In genomic region chr1:160781129-160781808, GRCh38 we compare ENCODE assay signal across 10 cellular contexts. TPM values are rescaled to one million over a fixed set of nuclear protein-coding genes. Genes with fewer than 3 reads are reported as not detected.
DNase-seq lines count a peak whose midpoint lies in the region; ATAC-seq and TF ChIP-seq lines count a peak whose summit lies in the region.
"Had no signal": no experiment of that assay in that cellular context is flagged by ENCODE, and none has a peak within 500 bp of the region (broad histone marks: within the 10 kb centered on the region; RNA-seq: fewer than 3 reads in every experiment).

No MANE protein-coding gene starts in this region.

- H3K9me3 Mint-ChIP-seq in activated T-cell treated with anti-CD3 and anti-CD28 coated beads, Interleukin-2, amount 50 U/mL, for 72 hours: no peaks in the 10 kb centered on the region
- no peaks in the 10 kb centered on the region for H3K9me3 Mint-ChIP-seq in HFFc6

- no peak for TF ChIP-seq POLR2A in prostate gland (IDR thresholded peaks at IDR 0.05)

- peaks cover 2% of the 10 kb centered on the region for H3K4me1 ChIP-seq in prostate gland (replicated peaks)

- H3K4me3 ChIP-seq in prostate gland: no peak overlapping the region

- intact Hi-C loops in prostate gland (cut with DNase I): no loop called here

- H3K27me3 ChIP-seq in prostate gland (replicated peaks; ENCODE audit: insufficient read depth): no peaks in the 10 kb centered on the region

- no peak overlapping the region for H3K4me3 Mint-ChIP-seq in activated T-cell treated with anti-CD3 and anti-CD28 coated beads, Interleukin-2, amount 50 U/mL, for 72 hours
- H3K4me3 Mint-ChIP-seq in HFFc6: no peak overlapping the region

- H3K27ac ChIP-seq in epithelial cell of prostate: peak overlapping the region; percentile 77
- peak overlapping the region; percentile 65 to 80 for H3K27ac ChIP-seq in prostate gland

- H3K36me3 ChIP-seq in prostate gland: no peaks in the 10 kb centered on the region

- no peaks in the 10 kb centered on the region for H3K36me3 Mint-ChIP-seq in activated T-cell treated with anti-CD3 and anti-CD28 coated beads, Interleukin-2, amount 50 U/mL, for 72 hours (ENCODE audit: insufficient read depth in 2 of 2)
- H3K36me3 Mint-ChIP-seq in HFFc6 (ENCODE audit: low read depth): no peaks in the 10 kb centered on the region

- no peak overlapping the region for H3K27ac Mint-ChIP-seq in activated T-cell treated with anti-CD3 and anti-CD28 coated beads, Interleukin-2, amount 50 U/mL, for 72 hours
- H3K27ac Mint-ChIP-seq in HFFc6: no peak overlapping the region

- TF ChIP-seq CTCF in prostate gland (IDR thresholded peaks at IDR 0.05): no peak
- no peak for TF ChIP-seq CTCF in HFFc6 (IDR thresholded peaks at IDR 0.05)

- no peaks in the 10 kb centered on the region for H3K27me3 Mint-ChIP-seq in activated T-cell treated with anti-CD3 and anti-CD28 coated beads, Interleukin-2, amount 50 U/mL, for 72 hours (ENCODE audit: low read depth)
- peaks cover 14% of the 10 kb centered on the region for H3K27me3 Mint-ChIP-seq in HFFc6 (ENCODE audit: insufficient read depth)

- 44% methylated on average over 8 of the region's 8 CpGs for WGBS in prostate gland

- no peak for ATAC-seq in activated T-cell treated with anti-CD3 and anti-CD28 coated beads, Interleukin-2, amount 50 U/mL, for 72 hours (replicated peaks in 1 of 2)
- ATAC-seq in HG03135 (IDR thresholded peaks at IDR 0.05; ENCODE audit: unreplicated experiment): no peak

- H3K9me3 ChIP-seq in prostate gland: no peaks in the 10 kb centered on the region

- H3K4me1 Mint-ChIP-seq in activated T-cell treated with anti-CD3 and anti-CD28 coated beads, Interleukin-2, amount 50 U/mL, for 72 hours (ENCODE audit: low read depth): peaks cover 33% of the 10 kb centered on the region
- H3K4me1 Mint-ChIP-seq in HFFc6 (ENCODE audit: low read depth): no peaks in the 10 kb centered on the region

- DNase-seq in DMS53 (lab: John Stamatoyannopoulos, UW): peak; percentile 73
- DNase-seq in NCI-H526 (lab: John Stamatoyannopoulos, UW): peak; percentile 90 to 93
- no peak for DNase-seq in epithelial cell of prostate (ENCODE audit: low read depth, low spot score)
- DNase-seq in prostate gland (ENCODE audit: low spot score): peak; percentile 76
- no peak for DNase-seq in activated T-cell treated with anti-CD3 and anti-CD28 coated beads, Interleukin-2, amount 50 U/mL, for 72 hours
- no peak for DNase-seq in GDM1 (lab: John Stamatoyannopoulos, UW)
- no peak for DNase-seq in HFFc6
- DNase-seq: foreskin melanocyte, mesenchymal stem cell had no signal

RNA-seq across cellular contexts. Expression of gene LY9, which starts 14.7 kb away (rescaled TPM):
- total RNA-seq in prostate gland: 1 to 10 TPM in 1 of 2 donors, under 1 TPM in 1; 0.46 to 1.7 TPM
- 10 to 100 TPM in 1 of 2 donors, 1 to 10 TPM in 1; 7.6 to 19.0 TPM for total RNA-seq in activated T-cell treated with anti-CD3 and anti-CD28 coated beads, Interleukin-2, amount 50 U/mL, for 72 hours
- not detected for total RNA-seq in HFFc6 (2021; fragmentation: NEBNext Ultra II Directional; extraction: Animal tissue kit (Norgen Biotek cat#: 25700))

RNA-seq across cellular contexts. Expression of gene SLAMF7, which starts 42.2 kb away (rescaled TPM):
- total RNA-seq in prostate gland: under 1 TPM; 0.14 to 0.51 TPM
- total RNA-seq in activated T-cell treated with anti-CD3 and anti-CD28 coated beads, Interleukin-2, amount 50 U/mL, for 72 hours: 10 to 100 TPM; 42.6 to 68.3 TPM
- not detected for total RNA-seq in HFFc6 (2021; fragmentation: NEBNext Ultra II Directional; extraction: Animal tissue kit (Norgen Biotek cat#: 25700))

Comparison
In these comparisons a context has a peak if more than half of its experiments do, and no peak if none do; other contexts are left out.
1. DNase-seq: peak in DMS53 (single experiment), NCI-H526 (2 of 2) and prostate gland (single experiment); none in epithelial cell of prostate (single experiment), activated T-cell treated with anti-CD3 and anti-CD28 coated beads, Interleukin-2, amount 50 U/mL, for 72 hours (0 of 2), GDM1 (single experiment) and HFFc6 (single experiment).
2. RNA of gene SLAMF7, which starts 42.2 kb away (total RNA-seq): 42.6 to 68.3 TPM in activated T-cell treated with anti-CD3 and anti-CD28 coated beads, Interleukin-2, amount 50 U/mL, for 72 hours; 0.14 to 0.51 TPM in prostate gland and not detected in HFFc6; every median in the first group is over 10 times any median in the second.